ENCODE assay signal across 20 cellular contexts in the genomic region with DNA sequence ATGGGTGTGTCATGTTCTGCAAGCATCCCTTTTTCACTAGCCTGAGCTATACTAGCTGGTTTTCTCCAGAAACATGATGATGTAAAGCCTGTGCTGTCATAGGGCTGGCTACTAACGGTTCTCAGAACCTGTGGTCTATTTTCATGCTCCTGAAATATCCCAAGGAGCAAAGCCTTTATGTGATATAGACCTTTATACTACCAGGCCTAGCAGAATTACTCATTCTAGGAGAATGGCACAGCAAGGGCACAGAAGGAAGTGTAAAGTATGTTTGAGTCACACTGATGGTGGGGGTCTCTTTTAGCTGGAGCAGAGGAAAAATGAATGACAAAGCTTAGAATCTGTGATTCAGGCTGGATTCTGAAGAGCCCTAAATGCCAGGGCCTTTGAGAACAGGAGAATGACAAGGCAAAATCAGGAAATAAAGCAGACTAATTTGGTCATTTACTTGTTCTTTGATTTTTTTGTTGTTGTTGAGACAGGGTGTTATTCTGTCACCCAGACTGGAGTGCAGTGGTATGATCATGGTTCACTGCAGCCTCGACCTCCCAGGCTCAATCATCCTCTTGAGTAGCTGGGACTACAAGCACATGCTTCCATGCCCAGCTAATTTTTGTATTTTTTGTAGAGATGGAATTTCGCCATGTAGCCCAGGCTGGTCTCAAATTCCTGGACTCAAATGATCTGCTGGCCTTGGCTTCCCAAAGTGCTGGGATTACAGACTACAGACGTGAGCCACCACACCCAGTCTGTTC. TPM values are rescaled to one million over a fixed set of nuclear protein-coding genes. Genes with fewer than 3 reads are reported as not detected.
DNase-seq lines count a peak whose midpoint lies in the region; ATAC-seq and TF ChIP-seq lines count a peak whose summit lies in the region.
"Had no signal": no experiment of that assay in that cellular context is flagged by ENCODE, and none has a peak within 500 bp of the region (broad histone marks: within the 10 kb centered on the region; RNA-seq: fewer than 3 reads in every experiment).

No MANE protein-coding gene starts in this region.

- no peaks in the 10 kb centered on the region for H3K9me2 ChIP-seq in PC-9 (ENCODE audit: insufficient read depth)

- WGBS in right lobe of liver (ENCODE audit: insufficient coverage, low coverage, low lambda C conversion rate, missing lambda C conversion rate): 32% methylated on average over 3 of the region's 4 CpGs

- peaks cover 15% of the 10 kb centered on the region for H3K4me1 Mint-ChIP-seq in chondrocyte (ENCODE audit: low read depth)
- peaks cover 35% of the 10 kb centered on the region for H3K4me1 Mint-ChIP-seq in neural progenitor cell
- no peaks in the 10 kb centered on the region for H3K4me1 Mint-ChIP-seq in type B pancreatic cell (ENCODE audit: unreplicated experiment)
- H3K4me1 Mint-ChIP-seq in stimulated activated naive CD8-positive, alpha-beta T cell treated with anti-CD3 and anti-CD28 coated beads, Interleukin-15, amount 100 ng/mL, for 72 hours: no peaks in the 10 kb centered on the region
- H3K4me1 Mint-ChIP-seq: activated naive CD4-positive, alpha-beta T cell treated with anti-CD3 and anti-CD28 coated beads, Interleukin-2, amount 50 U/mL, for 24 hours had no signal

- CTCF ChIA-PET in PC-9 (lab: Charles Lee): no interaction called here

- no peaks in the 10 kb centered on the region for H3K9me3 Mint-ChIP-seq in chondrocyte (ENCODE audit: low read depth)
- no peaks in the 10 kb centered on the region for H3K9me3 Mint-ChIP-seq in neural progenitor cell
- no peaks in the 10 kb centered on the region for H3K9me3 Mint-ChIP-seq in type B pancreatic cell
- H3K9me3 Mint-ChIP-seq in stimulated activated naive CD8-positive, alpha-beta T cell treated with anti-CD3 and anti-CD28 coated beads, Interleukin-15, amount 100 ng/mL, for 72 hours: no peaks in the 10 kb centered on the region
- H3K9me3 Mint-ChIP-seq: activated naive CD4-positive, alpha-beta T cell treated with anti-CD3 and anti-CD28 coated beads, Interleukin-2, amount 50 U/mL, for 24 hours; activated T-cell treated with anti-CD3 and anti-CD28 coated beads, Interleukin-2, amount 50 U/mL, for 24 hours had no signal

- H3K27me3 Mint-ChIP-seq in chondrocyte (ENCODE audit: low read depth): no peaks in the 10 kb centered on the region
- H3K27me3 Mint-ChIP-seq in neural progenitor cell (ENCODE audit: insufficient read depth, low read depth): peaks cover 3% of the 10 kb centered on the region
- H3K27me3 Mint-ChIP-seq in type B pancreatic cell: no peaks in the 10 kb centered on the region
- H3K27me3 Mint-ChIP-seq in stimulated activated naive CD8-positive, alpha-beta T cell treated with anti-CD3 and anti-CD28 coated beads, Interleukin-15, amount 100 ng/mL, for 72 hours: peaks cover 17% of the 10 kb centered on the region

- H3K36me3 Mint-ChIP-seq in chondrocyte (ENCODE audit: low read depth): no peaks in the 10 kb centered on the region
- no peaks in the 10 kb centered on the region for H3K36me3 Mint-ChIP-seq in neural progenitor cell
- H3K36me3 Mint-ChIP-seq in type B pancreatic cell: no peaks in the 10 kb centered on the region
- H3K36me3 Mint-ChIP-seq: activated naive CD4-positive, alpha-beta T cell treated with anti-CD3 and anti-CD28 coated beads, Interleukin-2, amount 50 U/mL, for 24 hours had no signal

- ATAC-seq in right lobe of liver (no peak), HG03457 (IDR thresholded peaks at IDR 0.05; ENCODE audit: unreplicated experiment) (no peak)
- no peak for ATAC-seq in stimulated activated naive CD8-positive, alpha-beta T cell treated with anti-CD3 and anti-CD28 coated beads, Interleukin-15, amount 100 ng/mL, for 72 hours
- ATAC-seq: left lung, Panc1 had no signal

- no peaks in the 10 kb centered on the region for H3K79me2 ChIP-seq in PC-9 (ENCODE audit: low read depth)
- H3K79me2 ChIP-seq in neural progenitor cell (ENCODE audit: low read depth): no peaks in the 10 kb centered on the region

- H3K4me3 Mint-ChIP-seq in chondrocyte (ENCODE audit: unreplicated experiment) (no peak overlapping the region), neural progenitor cell (no peak overlapping the region), type B pancreatic cell (no peak overlapping the region)
- H3K4me3 Mint-ChIP-seq in stimulated activated naive CD8-positive, alpha-beta T cell treated with anti-CD3 and anti-CD28 coated beads, Interleukin-15, amount 100 ng/mL, for 72 hours: no peak overlapping the region
- H3K4me3 Mint-ChIP-seq: activated naive CD4-positive, alpha-beta T cell treated with anti-CD3 and anti-CD28 coated beads, Interleukin-2, amount 50 U/mL, for 24 hours; activated T-cell treated with anti-CD3 and anti-CD28 coated beads, Interleukin-2, amount 50 U/mL, for 24 hours had no signal

- POLR2A ChIA-PET in PC-9 (lab: Charles Lee; ENCODE audit: unreplicated experiment): interaction anchor here (0.6 kb wide), 1 partner anchor 45 kb away, joined by 3 read pairs; no protein-coding TSS in a partner anchor

- BruUV-seq in PC-9 (replicated peaks; lab: Mats Ljungman, UMichigan): no TSS peak

- H3K4me1 ChIP-seq in PC-9 (replicated peaks; ENCODE audit: insufficient read depth) (peaks cover 55% of the 10 kb centered on the region), neural progenitor cell (peaks cover 15% of the 10 kb centered on the region), right lobe of liver (no peaks in the 10 kb centered on the region)
- H3K4me1 ChIP-seq: left lung had no signal

- H3K4me2 ChIP-seq in PC-9 (no peak overlapping the region), neural progenitor cell (no peak overlapping the region)

- TF ChIP-seq POLR2A in right lobe of liver (IDR thresholded peaks at IDR 0.05): no peak

- no peak overlapping the region for H3K9ac ChIP-seq in neural progenitor cell

- no peaks in the 10 kb centered on the region for H3K27me3 ChIP-seq in PC-9 (ENCODE audit: insufficient read depth, low read depth)
- no peaks in the 10 kb centered on the region for H3K27me3 ChIP-seq in neural progenitor cell
- no peaks in the 10 kb centered on the region for H3K27me3 ChIP-seq in right lobe of liver
- H3K27me3 ChIP-seq: left lung had no signal

- H2AFZ ChIP-seq in PC-9 (no peak overlapping the region), neural progenitor cell (replicated peaks) (peak overlapping the region; percentile 22)

- peak overlapping the region; percentile 78 for H3K27ac ChIP-seq in PC-9
- H3K27ac ChIP-seq in neural progenitor cell: no peak overlapping the region
- H3K27ac ChIP-seq in right lobe of liver: no peak overlapping the region
- H3K27ac ChIP-seq: left lung had no signal

- H3K27ac Mint-ChIP-seq in chondrocyte (ENCODE audit: unreplicated experiment) (peak overlapping the region; percentile 63), neural progenitor cell (peak overlapping the region; percentile 12), type B pancreatic cell (no peak overlapping the region)
- H3K27ac Mint-ChIP-seq in stimulated activated naive CD8-positive, alpha-beta T cell treated with anti-CD3 and anti-CD28 coated beads, Interleukin-15, amount 100 ng/mL, for 72 hours: no peak overlapping the region
- H3K27ac Mint-ChIP-seq: activated naive CD4-positive, alpha-beta T cell treated with anti-CD3 and anti-CD28 coated beads, Interleukin-2, amount 50 U/mL, for 24 hours; activated T-cell treated with anti-CD3 and anti-CD28 coated beads, Interleukin-2, amount 50 U/mL, for 24 hours had no signal

- H3F3A ChIP-seq in PC-9 (ENCODE audit: insufficient read depth, low read depth) (peaks cover 29% of the 10 kb centered on the region), neural progenitor cell (ENCODE audit: low read depth) (peaks cover 9% of the 10 kb centered on the region)

- H3K4me3 ChIP-seq in PC-9: no peak overlapping the region
- H3K4me3 ChIP-seq in neural progenitor cell: no peak overlapping the region
- H3K4me3 ChIP-seq in right lobe of liver: no peak overlapping the region
- H3K4me3 ChIP-seq: left lung had no signal

- H3K36me3 ChIP-seq in PC-9 (ENCODE audit: low read depth) (no peaks in the 10 kb centered on the region), neural progenitor cell (no peaks in the 10 kb centered on the region), right lobe of liver (no peaks in the 10 kb centered on the region)
- H3K36me3 ChIP-seq: left lung had no signal

- H4K20me1 ChIP-seq in PC-9 (ENCODE audit: insufficient read depth): no peaks in the 10 kb centered on the region
- no peaks in the 10 kb centered on the region for H4K20me1 ChIP-seq in neural progenitor cell (ENCODE audit: low read depth)

- DNase-seq in EH (ENCODE audit: low read depth): peak; percentile 74
- DNase-seq in PC-9: peak in 1 of 2 experiments; percentile 69
- DNase-seq in chondrocyte (ENCODE audit: low spot score): no peak
- no peak for DNase-seq in neural progenitor cell (ENCODE audit: low spot score)
- no peak for DNase-seq in type B pancreatic cell (ENCODE audit: extremely low spot score, unreplicated experiment)
- no peak for DNase-seq in right lobe of liver
- DNase-seq in stimulated activated naive CD8-positive, alpha-beta T cell treated with anti-CD3 and anti-CD28 coated beads, Interleukin-15, amount 100 ng/mL, for 72 hours: no peak
- DNase-seq: activated CD4-positive, alpha-beta T cell treated with anti-CD3 and anti-CD28 coated beads, Interleukin-2, amount 50 U/mL, for 48 hours; activated T-cell treated with anti-CD3 and anti-CD28 coated beads, Interleukin-2, amount 50 U/mL, for 24 hours; caudate nucleus; effector CD8-positive, alpha-beta T cell; foreskin melanocyte; KG1; left lung; NCI-H2171; NCI-H82; stimulated activated CD4-positive, alpha-beta T cell treated with anti-CD3 and anti-CD28 coated beads, Interleukin-4, amount 100 ng/mL, for 1 hour had no signal

- intact Hi-C loops in PC-9 (cut with micrococcal nuclease; ENCODE audit: unreplicated experiment): no loop called here
- intact Hi-C loops in right lobe of liver (cut with DNase I): no loop called here

- H3K9me3 ChIP-seq in PC-9 (ENCODE audit: insufficient read depth, low read depth) (no peaks in the 10 kb centered on the region), neural progenitor cell (ENCODE audit: low read depth) (no peaks in the 10 kb centered on the region), right lobe of liver (no peaks in the 10 kb centered on the region)
- H3K9me3 ChIP-seq: left lung had no signal

- TF ChIP-seq CTCF in PC-9 (conservative IDR thresholded peaks at IDR 0.05) (no peak), chondrocyte (IDR thresholded peaks at IDR 0.05) (no peak), neural progenitor cell (IDR thresholded peaks at IDR 0.05) (no peak), type B pancreatic cell (conservative IDR thresholded peaks at IDR 0.05) (no peak), right lobe of liver (IDR thresholded peaks at IDR 0.05) (no peak)

RNA-seq across cellular contexts. Expression of a gene that starts 11.8 kb away (rescaled TPM):
- total RNA-seq in PC-9 (2021) (25.2 and 26.8 TPM in 2 replicates), chondrocyte (26.7 to 27.7 TPM (median 27.2 TPM) in 3 replicates), neural progenitor cell (ENCODE audit: low replicate concordance) (15.4 and 17.0 TPM in 2 replicates), type B pancreatic cell (ENCODE audit: low replicate concordance) (16.9 and 22.3 TPM in 2 replicates), right lobe of liver (10 to 100 TPM in 2 of 6 experiments, 1 to 10 TPM in 4; 5.6 to 14.6 (median 7.8) TPM)

RNA-seq across cellular contexts. Expression of a gene that starts 32.8 kb away (rescaled TPM):
- total RNA-seq in PC-9 (2021): 11.7 and 12.8 TPM in 2 replicates
- total RNA-seq in chondrocyte: 40.0 to 40.8 TPM (median 40.2 TPM) in 3 replicates
- total RNA-seq in neural progenitor cell (ENCODE audit: low replicate concordance): 12.0 and 12.3 TPM in 2 replicates
- 9.5 and 13.8 TPM in 2 replicates for total RNA-seq in type B pancreatic cell (ENCODE audit: low replicate concordance)
- total RNA-seq in right lobe of liver: 1 to 10 TPM; 1.1 to 3.8 (median 2.0) TPM

RNA-seq across cellular contexts. Expression of a gene that starts 45.9 kb away (rescaled TPM):
- 385 and 417 TPM in 2 replicates for total RNA-seq in PC-9 (2021)
- total RNA-seq in chondrocyte: 540 to 567 TPM (median 545 TPM) in 3 replicates
- total RNA-seq in neural progenitor cell (ENCODE audit: low replicate concordance): 879 and 1,394 TPM in 2 replicates
- total RNA-seq in type B pancreatic cell (ENCODE audit: low replicate concordance): 419 and 666 TPM in 2 replicates
- 100 to 1,000 TPM; 148 to 252 (median 183) TPM for total RNA-seq in right lobe of liver

RNA-seq across cellular contexts. Expression of a gene that starts 55.3 kb away (rescaled TPM):
- 41.0 and 42.9 TPM in 2 replicates for total RNA-seq in PC-9 (2021)
- total RNA-seq in chondrocyte: 84.5 to 91.5 TPM (median 88.0 TPM) in 3 replicates
- total RNA-seq in neural progenitor cell (ENCODE audit: low replicate concordance): 40.3 and 48.7 TPM in 2 replicates
- 50.5 and 68.1 TPM in 2 replicates for total RNA-seq in type B pancreatic cell (ENCODE audit: low replicate concordance)
- total RNA-seq in right lobe of liver: 10 to 100 TPM; 23.3 to 34.5 (median 28.1) TPM

Comparison
In these comparisons a context has a peak if more than half of its experiments do, and no peak if none do; other contexts are left out.
1. H3K27ac Mint-ChIP-seq: peak in chondrocyte (single experiment) and neural progenitor cell (single experiment); none in type B pancreatic cell (single experiment) and stimulated activated naive CD8-positive, alpha-beta T cell treated with anti-CD3 and anti-CD28 coated beads, Interleukin-15, amount 100 ng/mL, for 72 hours (0 of 2).